ENCODE assay signal across 11 cellular contexts in genomic region chr6:106844930-106845329, GRCh38.
DNase-seq lines count a peak whose midpoint lies in the region; ATAC-seq and TF ChIP-seq lines count a peak whose summit lies in the region.
"Had no signal": no experiment of that assay in that cellular context is flagged by ENCODE, and none has a peak within 500 bp of the region (broad histone marks: within the 10 kb centered on the region; RNA-seq: fewer than 3 reads in every experiment).

No MANE protein-coding gene starts in this region.

- H3K9me3 ChIP-seq in OCI-LY3 (ENCODE audit: insufficient read depth, low read length) (no peaks in the 10 kb centered on the region), mucosa of descending colon (no peaks in the 10 kb centered on the region)
- H3K9me3 ChIP-seq: left lung had no signal

- no peak overlapping the region for H3K27ac ChIP-seq in OCI-LY3 (ENCODE audit: low read length)
- H3K27ac ChIP-seq: BLaER1 treated with 17β-estradiol and CSF1 and Interleukin-3, amounts not matched to agents 10 nM and 100 nM; dorsolateral prefrontal cortex; left lung had no signal

- no peak for DNase-seq in epidermal melanocyte (ENCODE audit: insufficient read length, low spot score)
- DNase-seq in T-helper 1 cell = no peak
- no peak for DNase-seq in mucosa of descending colon
- no peak for DNase-seq in iPS-NIHi7 (ENCODE audit: extremely low spot score)
- DNase-seq: dorsolateral prefrontal cortex, left lung had no signal

- H3K4me3 ChIP-seq in OCI-LY3 (ENCODE audit: low read length) (peak overlapping the region; percentile 59; the same call in 1 of the 2 replicates), mucosa of descending colon (no peak overlapping the region)
- H3K4me3 ChIP-seq: BLaER1 treated with 17β-estradiol and CSF1 and Interleukin-3, amounts not matched to agents 10 nM and 100 nM; dorsolateral prefrontal cortex; left lung had no signal

- no peaks in the 10 kb centered on the region for H4K20me1 ChIP-seq in OCI-LY3 (ENCODE audit: insufficient read depth, low read length)
- H4K20me1 ChIP-seq: BLaER1 treated with 17β-estradiol and CSF1 and Interleukin-3, amounts not matched to agents 10 nM and 100 nM had no signal

- TF ChIP-seq CTCF in OCI-LY3 (IDR thresholded peaks at IDR 0.05; ENCODE audit: low read depth, low read length) (no peak), mucosa of descending colon (IDR thresholded peaks at IDR 0.05) (no peak)

- H3K27me3 ChIP-seq in OCI-LY3 (ENCODE audit: low read depth, low read length) = peaks cover 37% of the 10 kb centered on the region
- H3K27me3 ChIP-seq: BLaER1 treated with 17β-estradiol and CSF1 and Interleukin-3, amounts not matched to agents 10 nM and 100 nM; left lung had no signal

- H2AFZ ChIP-seq in OCI-LY3 (ENCODE audit: low read depth, low read length) = no peak overlapping the region

- ATAC-seq in GM18511 (IDR thresholded peaks at IDR 0.05; ENCODE audit: unreplicated experiment) = peak; percentile 66
- ATAC-seq in GM21381 (IDR thresholded peaks at IDR 0.05; ENCODE audit: unreplicated experiment) = peak; percentile 65
- peak; percentile 49 for ATAC-seq in HG03025 (IDR thresholded peaks at IDR 0.05; ENCODE audit: low FRiP score, unreplicated experiment)
- no peak for ATAC-seq in mucosa of descending colon
- ATAC-seq: left lung had no signal

- no peak overlapping the region for H3K9ac ChIP-seq in OCI-LY3 (ENCODE audit: low read length)
- H3K9ac ChIP-seq: BLaER1 treated with 17β-estradiol and CSF1 and Interleukin-3, amounts not matched to agents 10 nM and 100 nM had no signal

- H3K36me3 ChIP-seq in OCI-LY3 (replicated peaks; ENCODE audit: low read depth, low read length) = no peaks in the 10 kb centered on the region
- H3K36me3 ChIP-seq in mucosa of descending colon (ENCODE audit: low read depth) = no peaks in the 10 kb centered on the region
- H3K36me3 ChIP-seq: BLaER1 treated with 17β-estradiol and CSF1 and Interleukin-3, amounts not matched to agents 10 nM and 100 nM; left lung had no signal

- intact Hi-C loops in mucosa of descending colon (cut with DNase I, micrococcal nuclease) = no loop called here

- H3K4me1 ChIP-seq in OCI-LY3 (ENCODE audit: low read length) (peaks cover 47% of the 10 kb centered on the region), mucosa of descending colon (ENCODE audit: low read depth) (no peaks in the 10 kb centered on the region)
- H3K4me1 ChIP-seq: left lung had no signal

- no peaks in the 10 kb centered on the region for H3K79me2 ChIP-seq in OCI-LY3 (ENCODE audit: low read length)

- peak overlapping the region; percentile 84 for H3K4me2 ChIP-seq in OCI-LY3 (ENCODE audit: low read length)
- H3K4me2 ChIP-seq: BLaER1 treated with 17β-estradiol and CSF1 and Interleukin-3, amounts not matched to agents 10 nM and 100 nM had no signal
